ENCODE assay signal across 1 cellular context in genomic region chr19:12623361-12624031, GRCh38.
TF ChIP-seq lines count a peak whose summit lies in the region.

No MANE protein-coding gene starts in this region.

TF ChIP-seq in GM12878, 131 proteins besides CTCF, POLR2A, EP300 and RAD21:
- TF ChIP-seq ATF7 (IDR thresholded peaks at IDR 0.05; ENCODE audit: low read depth) (peak; percentile 31; the same call in 1 of the 2 replicates), RBBP5 (conservative IDR thresholded peaks at IDR 0.05) (no peak)
TF ChIP-seq in GM12878: peak in this region for 1.
